Comparison of ENCODE assay signal across 8 cellular contexts in genomic region chr10:95183451-95184230, GRCh38. TPM values are rescaled to one million over a fixed set of nuclear protein-coding genes. Genes with fewer than 3 reads are reported as not detected.
DNase-seq lines count a peak whose midpoint lies in the region; ATAC-seq lines count a peak whose summit lies in the region.

No MANE protein-coding gene starts in this region.

- H3K27me3 ChIP-seq in naive thymus-derived CD4-positive, alpha-beta T cell (ENCODE audit: control insufficient read depth in 2 of 2, insufficient read depth in 2 of 2, low read length in 2 of 2) = no peaks in the 10 kb centered on the region

- no peaks in the 10 kb centered on the region for H3K36me3 ChIP-seq in naive thymus-derived CD4-positive, alpha-beta T cell (ENCODE audit: control insufficient read depth in 2 of 3, insufficient read depth in 3 of 3, low read length in 3 of 3)

- POLR2A ChIA-PET in naive thymus-derived CD4-positive, alpha-beta T cell (lab: Charles Lee) = no interaction called here

- H3K9me3 ChIP-seq in naive thymus-derived CD4-positive, alpha-beta T cell (ENCODE audit: control insufficient read depth in 2 of 3, low read length in 3 of 3) = no peaks in the 10 kb centered on the region

- H3K4me3 ChIP-seq in naive thymus-derived CD4-positive, alpha-beta T cell (ENCODE audit: low read length) = peak overlapping the region; percentile 55

- H3K27ac ChIP-seq in naive thymus-derived CD4-positive, alpha-beta T cell (ENCODE audit: low read depth, low read length) = no peak overlapping the region

- H3K4me1 ChIP-seq in naive thymus-derived CD4-positive, alpha-beta T cell (ENCODE audit: control insufficient read depth in 2 of 2, insufficient read depth in 2 of 2, low read length in 2 of 2) = no peaks in the 10 kb centered on the region

- no peaks in the 10 kb centered on the region for H3K36me3 Mint-ChIP-seq in activated T-cell treated with anti-CD3 and anti-CD28 coated beads, Interleukin-2, amount 50 U/mL, for 4 hours (ENCODE audit: insufficient read depth)
- H3K36me3 Mint-ChIP-seq in naive thymus-derived CD4-positive, alpha-beta T cell = peaks cover 0 to 3% (median 0%) of the 10 kb centered on the region in 5 donors
- H3K36me3 Mint-ChIP-seq in stimulated activated naive B cell treated with anti-CD40 and anti-IgM and Interleukin-4, amounts not matched to agents 10 μg/mL and 1 μg/mL and 100 μg/mL, for 72 hours = peaks cover 0 to 2% of the 10 kb centered on the region in 2 donors

- peak; percentile 97 for ATAC-seq in GM19467 (IDR thresholded peaks at IDR 0.05; ENCODE audit: unreplicated experiment)
- ATAC-seq in activated T-cell treated with anti-CD3 and anti-CD28 coated beads, Interleukin-2, amount 50 U/mL, for 4 hours = peak; percentile 94 to 95
- ATAC-seq in naive thymus-derived CD4-positive, alpha-beta T cell = peak; percentile 95
- peak; percentile 96 to 97 for ATAC-seq in stimulated activated naive B cell treated with anti-CD40 and anti-IgM and Interleukin-4, amounts not matched to agents 10 μg/mL and 1 μg/mL and 100 μg/mL, for 72 hours (replicated peaks)

- DNase-seq in COR-L47 (lab: John Stamatoyannopoulos, UW) (peak; percentile 28), HK-2 (ENCODE audit: unreplicated experiment) (peak; percentile 98), OCI-M1 (lab: John Stamatoyannopoulos, UW) (peak; percentile 98), fibroblast of gingiva (ENCODE audit: low read depth) (peak; percentile 72)
- peak; percentile 61 for DNase-seq in activated T-cell treated with anti-CD3 and anti-CD28 coated beads, Interleukin-2, amount 50 U/mL, for 4 hours
- peak; percentile 10 to 88 (median 55) for DNase-seq in naive thymus-derived CD4-positive, alpha-beta T cell
- peak; percentile 88 for DNase-seq in stimulated activated naive B cell treated with anti-CD40 and anti-IgM and Interleukin-4, amounts not matched to agents 10 μg/mL and 1 μg/mL and 100 μg/mL, for 72 hours

- peaks cover 29% of the 10 kb centered on the region for H3K27me3 Mint-ChIP-seq in activated T-cell treated with anti-CD3 and anti-CD28 coated beads, Interleukin-2, amount 50 U/mL, for 4 hours (ENCODE audit: low read depth)
- peaks cover 0 to 49% (median 24%) of the 10 kb centered on the region in 5 donors for H3K27me3 Mint-ChIP-seq in naive thymus-derived CD4-positive, alpha-beta T cell
- no peaks in the 10 kb centered on the region for H3K27me3 Mint-ChIP-seq in stimulated activated naive B cell treated with anti-CD40 and anti-IgM and Interleukin-4, amounts not matched to agents 10 μg/mL and 1 μg/mL and 100 μg/mL, for 72 hours

- intact Hi-C loops in naive thymus-derived CD4-positive, alpha-beta T cell (cut with micrococcal nuclease) = loop anchor here (1.0 to 5.0 kb wide), 9 partner anchors 47 to 636 kb away; partner anchors contain the start of genes HELLS (in 1 of the 2) and PDLIM1 (in 1 of the 2)

- no peaks in the 10 kb centered on the region for H3K9me3 Mint-ChIP-seq in activated T-cell treated with anti-CD3 and anti-CD28 coated beads, Interleukin-2, amount 50 U/mL, for 4 hours
- H3K9me3 Mint-ChIP-seq in naive thymus-derived CD4-positive, alpha-beta T cell = peaks cover 0 to 5% (median 0%) of the 10 kb centered on the region in 11 donors
- peaks cover 0 to 2% of the 10 kb centered on the region in 2 donors for H3K9me3 Mint-ChIP-seq in stimulated activated naive B cell treated with anti-CD40 and anti-IgM and Interleukin-4, amounts not matched to agents 10 μg/mL and 1 μg/mL and 100 μg/mL, for 72 hours

- H3K4me3 Mint-ChIP-seq in activated T-cell treated with anti-CD3 and anti-CD28 coated beads, Interleukin-2, amount 50 U/mL, for 4 hours = peak overlapping the region; percentile 65
- H3K4me3 Mint-ChIP-seq in naive thymus-derived CD4-positive, alpha-beta T cell = peak overlapping the region; percentile 58 to 82 (median 77)
- peak overlapping the region; percentile 91 to 92 for H3K4me3 Mint-ChIP-seq in stimulated activated naive B cell treated with anti-CD40 and anti-IgM and Interleukin-4, amounts not matched to agents 10 μg/mL and 1 μg/mL and 100 μg/mL, for 72 hours

- H3K27ac Mint-ChIP-seq in naive thymus-derived CD4-positive, alpha-beta T cell = peak overlapping the region in 2 of 9 donors; percentile 29 to 42
- H3K27ac Mint-ChIP-seq in stimulated activated naive B cell treated with anti-CD40 and anti-IgM and Interleukin-4, amounts not matched to agents 10 μg/mL and 1 μg/mL and 100 μg/mL, for 72 hours = peak overlapping the region; percentile 96

- CTCF ChIA-PET in naive thymus-derived CD4-positive, alpha-beta T cell (lab: Charles Lee) = interaction anchor here (1.6 kb wide), 1 partner anchor 60 kb away, joined by 5 read pairs; no protein-coding TSS in a partner anchor

- peaks cover 5% of the 10 kb centered on the region for H3K4me1 Mint-ChIP-seq in activated T-cell treated with anti-CD3 and anti-CD28 coated beads, Interleukin-2, amount 50 U/mL, for 4 hours (ENCODE audit: low read depth)
- peaks cover 5 to 10% (median 6%) of the 10 kb centered on the region in 7 donors for H3K4me1 Mint-ChIP-seq in naive thymus-derived CD4-positive, alpha-beta T cell
- H3K4me1 Mint-ChIP-seq in stimulated activated naive B cell treated with anti-CD40 and anti-IgM and Interleukin-4, amounts not matched to agents 10 μg/mL and 1 μg/mL and 100 μg/mL, for 72 hours = peaks cover 7 to 14% of the 10 kb centered on the region in 2 donors

RNA-seq across cellular contexts. Expression of gene ACSM6, which starts 10.4 kb away (rescaled TPM):
- not detected for total RNA-seq in activated T-cell treated with anti-CD3 and anti-CD28 coated beads, Interleukin-2, amount 50 U/mL, for 4 hours
- total RNA-seq in naive thymus-derived CD4-positive, alpha-beta T cell = not detected
- polyA plus RNA-seq in naive thymus-derived CD4-positive, alpha-beta T cell = not detected

Comparison
In these comparisons a context has a peak if more than half of its experiments do, and no peak if none do; other contexts are left out.
1. DNase-seq: peak in every context shown above with its lines; median percentile 98 in HK-2; 98 in OCI-M1; 88 in stimulated activated naive B cell treated with anti-CD40 and anti-IgM and Interleukin-4, amounts not matched to agents 10 μg/mL and 1 μg/mL and 100 μg/mL, for 72 hours; 72 in fibroblast of gingiva; 61 in activated T-cell treated with anti-CD3 and anti-CD28 coated beads, Interleukin-2, amount 50 U/mL, for 4 hours; 55 in naive thymus-derived CD4-positive, alpha-beta T cell; 28 in COR-L47.